1 cellular context compared by ENCODE assay signal in genomic region chr5:42985129-42986037, GRCh38.
TF ChIP-seq lines count a peak whose summit lies in the region.

No MANE protein-coding gene starts in this region.

TF ChIP-seq in K562, 482 proteins besides CTCF, POLR2A, EP300 and RAD21 (continued from another document):
- TF ChIP-seq, protein P1, sequence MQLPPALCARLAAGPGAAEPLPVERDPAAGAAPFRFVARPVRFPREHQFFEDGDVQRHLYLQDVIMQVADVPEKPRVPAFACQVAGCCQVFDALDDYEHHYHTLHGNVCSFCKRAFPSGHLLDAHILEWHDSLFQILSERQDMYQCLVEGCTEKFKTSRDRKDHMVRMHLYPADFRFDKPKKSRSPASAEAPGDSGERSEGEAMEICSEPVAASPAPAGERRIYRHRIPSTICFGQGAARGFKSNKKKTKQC (CRISPR knock-in tag; IDR thresholded peaks at IDR 0.05): no peak
- TF ChIP-seq NFIC (IDR thresholded peaks at IDR 0.05) (no peak), HMG20B (CRISPR knock-in tag; IDR thresholded peaks at IDR 0.05) (no peak), ZNF316 (IDR thresholded peaks at IDR 0.05) (peak; percentile 55)
